In genomic region chr5:135140805-135141204, GRCh38 we compare ENCODE assay signal across 12 cellular contexts.
A peak's percentile ranks its signal among the peaks of the same experiment; 100 is the strongest.
DNase-seq lines count a peak whose midpoint lies in the region; FAIRE-seq and TF ChIP-seq lines count a peak whose summit lies in the region.
"Had no signal": no experiment of that assay in that cellular context is flagged by ENCODE, and none has a peak within 500 bp of the region (broad histone marks: within the 10 kb centered on the region; RNA-seq: fewer than 3 reads in every experiment).

No MANE protein-coding gene starts in this region.

- H3K4me1 Mint-ChIP-seq in type B pancreatic cell (ENCODE audit: unreplicated experiment), result peaks cover 7% of the 10 kb centered on the region
- H3K4me1 Mint-ChIP-seq: stimulated activated effector memory CD8-positive, alpha-beta T cell treated with anti-CD3 and anti-CD28 coated beads, Interleukin-12 subunit alpha, Interleukin-12 subunit beta, amount 100 ng/mL, for 72 hours had no signal

- no peak overlapping the region for H3K23ac ChIP-seq in mesendoderm (ENCODE audit: low read length)

- TF ChIP-seq CTCF in fibroblast of villous mesenchyme (IDR thresholded peaks at IDR 0.05; ENCODE audit: insufficient read depth, low read depth, low read length), result no peak
- TF ChIP-seq CTCF in type B pancreatic cell (conservative IDR thresholded peaks at IDR 0.05), result no peak

- peak; percentile 85 for FAIRE-seq in RCC 7860 (lab: Jason Lieb, UNC)
- FAIRE-seq: GM12878 had no signal

- H3K4ac ChIP-seq in mesendoderm (ENCODE audit: low read depth, low read length), result no peak overlapping the region

- no peaks in the 10 kb centered on the region for H3K36me3 ChIP-seq in mesendoderm (ENCODE audit: control insufficient read depth, insufficient read depth, low read length)

- peak; percentile 74 for DNase-seq in GM04503 (ENCODE audit: low read depth)
- peak; percentile 93 for DNase-seq in RCC 7860 (ENCODE audit: low spot score)
- DNase-seq in fibroblast of villous mesenchyme (ENCODE audit: low read depth), result peak; percentile 83
- DNase-seq in mesendoderm, result no peak
- DNase-seq in AG08396 (ENCODE audit: low spot score), result no peak
- no peak for DNase-seq in type B pancreatic cell (ENCODE audit: extremely low spot score, unreplicated experiment)
- DNase-seq in hepatic stellate cell (ENCODE audit: low spot score), result no peak
- DNase-seq: endodermal cell, NCI-H748 treated with DMSO at 0.1 percent for 48 hours had no signal

- WGBS in mesendoderm (ENCODE audit: extremely low coverage, insufficient coverage, low lambda C conversion rate), result no CpG with 5 or more reads among the region's 7 CpGs

- H3K27ac ChIP-seq in skin epidermis (peak overlapping the region in 14 of 21 experiments; percentile 3 to 67 (median 62)), mesendoderm (ENCODE audit: low read depth, low read length) (no peak overlapping the region)

- H3K56ac ChIP-seq in mesendoderm (ENCODE audit: low read length), result no peak overlapping the region

- no peak overlapping the region for H2BK15ac ChIP-seq in mesendoderm (replicated peaks; ENCODE audit: low read depth)

- no peak overlapping the region for H2BK5ac ChIP-seq in mesendoderm (ENCODE audit: low read length)

- H3K79me2 ChIP-seq in mesendoderm (ENCODE audit: control insufficient read depth, insufficient read depth, low read length), result no peaks in the 10 kb centered on the region

- H3K79me1 ChIP-seq in mesendoderm (ENCODE audit: low read length), result no peaks in the 10 kb centered on the region

- H3K27me3 Mint-ChIP-seq in type B pancreatic cell, result peaks cover 35% of the 10 kb centered on the region

- H3K27ac Mint-ChIP-seq in type B pancreatic cell, result no peak overlapping the region
- H3K27ac Mint-ChIP-seq: endodermal cell; stimulated activated effector memory CD8-positive, alpha-beta T cell treated with anti-CD3 and anti-CD28 coated beads, Interleukin-12 subunit alpha, Interleukin-12 subunit beta, amount 100 ng/mL, for 72 hours had no signal

- no peaks in the 10 kb centered on the region for H3K36me3 Mint-ChIP-seq in type B pancreatic cell
- H3K36me3 Mint-ChIP-seq: stimulated activated effector memory CD8-positive, alpha-beta T cell treated with anti-CD3 and anti-CD28 coated beads, Interleukin-12 subunit alpha, Interleukin-12 subunit beta, amount 100 ng/mL, for 72 hours had no signal

- H3K4me2 ChIP-seq in mesendoderm (ENCODE audit: low read length), result no peak overlapping the region

- no peaks in the 10 kb centered on the region for H3K27me3 ChIP-seq in mesendoderm (ENCODE audit: insufficient read depth, low read length, poor library complexity)

- H3K4me1 ChIP-seq in mesendoderm (ENCODE audit: control insufficient read depth, low read depth, low read length), result no peaks in the 10 kb centered on the region

- H2BK120ac ChIP-seq in mesendoderm (ENCODE audit: low read depth, low read length), result no peak overlapping the region

- no peak overlapping the region for H4K5ac ChIP-seq in mesendoderm (ENCODE audit: low read length)

- H3K4me3 Mint-ChIP-seq in type B pancreatic cell, result no peak overlapping the region
- H3K4me3 Mint-ChIP-seq: endodermal cell; stimulated activated effector memory CD8-positive, alpha-beta T cell treated with anti-CD3 and anti-CD28 coated beads, Interleukin-12 subunit alpha, Interleukin-12 subunit beta, amount 100 ng/mL, for 72 hours had no signal

- H3K9ac ChIP-seq in mesendoderm (ENCODE audit: low read length), result no peak overlapping the region

- H3K18ac ChIP-seq in mesendoderm (ENCODE audit: low read length), result no peak overlapping the region

- H4K8ac ChIP-seq in mesendoderm (ENCODE audit: low read depth, low read length), result no peak overlapping the region

- H2AK5ac ChIP-seq in mesendoderm (ENCODE audit: low read length), result no peak overlapping the region

- H3K9me3 Mint-ChIP-seq in type B pancreatic cell, result no peaks in the 10 kb centered on the region
- H3K9me3 Mint-ChIP-seq: endodermal cell; stimulated activated effector memory CD8-positive, alpha-beta T cell treated with anti-CD3 and anti-CD28 coated beads, Interleukin-12 subunit alpha, Interleukin-12 subunit beta, amount 100 ng/mL, for 72 hours had no signal

- peak overlapping the region; percentile 38 for H3K4me3 ChIP-seq in fibroblast of villous mesenchyme (ENCODE audit: low read depth, low read length)
- no peak overlapping the region for H3K4me3 ChIP-seq in skin epidermis
- no peak overlapping the region for H3K4me3 ChIP-seq in mesendoderm (ENCODE audit: low read length)
- H3K4me3 ChIP-seq: GM12878 had no signal

Comparison
In these comparisons a context has a peak if more than half of its experiments do, and no peak if none do; other contexts are left out.
1. DNase-seq: peak in GM04503 (single experiment), RCC 7860 (single experiment) and fibroblast of villous mesenchyme (single experiment); none in mesendoderm (single experiment), AG08396 (single experiment), type B pancreatic cell (single experiment) and hepatic stellate cell (single experiment).